ENCODE assay signal across 21 cellular contexts in the genomic region with DNA sequence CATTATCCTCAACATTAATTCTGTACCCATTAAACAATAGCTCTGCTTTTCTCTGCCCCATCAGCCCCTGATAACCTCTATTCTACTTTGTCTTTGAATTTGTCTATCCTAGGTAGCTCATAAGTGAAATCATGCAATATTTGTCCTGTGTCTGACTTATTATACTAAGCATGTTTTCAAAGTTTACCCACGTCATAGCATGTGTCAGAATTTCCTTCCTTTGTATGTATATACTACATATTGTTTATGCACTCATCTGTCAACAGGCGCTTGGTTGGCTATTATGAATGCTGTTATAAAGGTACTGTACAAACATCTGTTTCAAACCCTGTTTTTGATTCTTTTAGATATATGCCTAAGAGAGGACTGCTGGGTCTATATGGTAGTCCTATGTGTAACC. TPM values are rescaled to one million over a fixed set of nuclear protein-coding genes. Genes with fewer than 3 reads are reported as not detected.
"Had no signal": no experiment of that assay in that cellular context is flagged by ENCODE, and none has a peak within 500 bp of the region (broad histone marks: within the 10 kb centered on the region; RNA-seq: fewer than 3 reads in every experiment).

No MANE protein-coding gene starts in this region.

- DNase-seq: activated CD4-positive, alpha-beta T cell treated with anti-CD3 and anti-CD28 coated beads, Interleukin-2, amount 10 ng/mL, durations not matched to agents 7 days and 5 days; activated CD8-positive, alpha-beta memory T cell treated with anti-CD3 and anti-CD28 coated beads, Interleukin-2, amount 10 ng/mL, durations not matched to agents 7 days and 5 days; activated CD8-positive, alpha-beta T cell treated with anti-CD3 and anti-CD28 coated beads for 36 hours; activated naive CD4-positive, alpha-beta T cell treated with Interleukin-2 at 50 U/mL for 16 hours; activated T-cell treated with anti-CD3 and anti-CD28 coated beads for 4 hours; brain microvascular endothelial cell; endodermal cell; foreskin fibroblast; kidney glomerular epithelial cell; left lung; midbrain; ovary; psoas muscle; right cardiac atrium; stimulated activated CD4-positive, alpha-beta T cell treated with anti-CD3 and anti-CD28 coated beads, Interleukin-12 subunit alpha, Interleukin-12 subunit beta, amount 100 ng/mL, for 4 hours; stimulated activated CD4-positive, alpha-beta T cell treated with anti-CD3 and anti-CD28 coated beads, Interleukin-4, amount 100 ng/mL, for 4 hours; stimulated activated naive CD8-positive, alpha-beta T cell treated with anti-CD3 and anti-CD28 coated beads, Interleukin-15, amount 100 ng/mL, for 72 hours; tibial artery had no signal

- H3K27ac Mint-ChIP-seq: activated CD4-positive, alpha-beta T cell treated with anti-CD3 and anti-CD28 coated beads, Interleukin-2, amount 10 ng/mL, durations not matched to agents 7 days and 5 days; activated CD8-positive, alpha-beta memory T cell treated with anti-CD3 and anti-CD28 coated beads, Interleukin-2, amount 10 ng/mL, durations not matched to agents 7 days and 5 days; activated CD8-positive, alpha-beta T cell treated with anti-CD3 and anti-CD28 coated beads for 36 hours; endodermal cell; nephron; stimulated activated naive CD8-positive, alpha-beta T cell treated with anti-CD3 and anti-CD28 coated beads, Interleukin-15, amount 100 ng/mL, for 72 hours had no signal

- ATAC-seq: activated CD8-positive, alpha-beta memory T cell treated with anti-CD3 and anti-CD28 coated beads, Interleukin-2, amount 10 ng/mL, durations not matched to agents 7 days and 5 days; activated CD8-positive, alpha-beta T cell treated with anti-CD3 and anti-CD28 coated beads for 36 hours; left lung; psoas muscle; right cardiac atrium; stimulated activated naive CD8-positive, alpha-beta T cell treated with anti-CD3 and anti-CD28 coated beads, Interleukin-15, amount 100 ng/mL, for 72 hours had no signal

- H3K4me3 Mint-ChIP-seq: activated CD4-positive, alpha-beta T cell treated with anti-CD3 and anti-CD28 coated beads, Interleukin-2, amount 10 ng/mL, durations not matched to agents 7 days and 5 days; activated CD8-positive, alpha-beta memory T cell treated with anti-CD3 and anti-CD28 coated beads, Interleukin-2, amount 10 ng/mL, durations not matched to agents 7 days and 5 days; activated CD8-positive, alpha-beta T cell treated with anti-CD3 and anti-CD28 coated beads for 36 hours; central memory CD8-positive, alpha-beta T cell; endodermal cell; nephron; stimulated activated naive CD8-positive, alpha-beta T cell treated with anti-CD3 and anti-CD28 coated beads, Interleukin-15, amount 100 ng/mL, for 72 hours had no signal

- H3K4me1 Mint-ChIP-seq: nephron had no signal

- H3K9me3 Mint-ChIP-seq: activated CD4-positive, alpha-beta T cell treated with anti-CD3 and anti-CD28 coated beads, Interleukin-2, amount 10 ng/mL, durations not matched to agents 7 days and 5 days; activated CD8-positive, alpha-beta T cell treated with anti-CD3 and anti-CD28 coated beads for 36 hours; central memory CD8-positive, alpha-beta T cell; stimulated activated naive CD8-positive, alpha-beta T cell treated with anti-CD3 and anti-CD28 coated beads, Interleukin-15, amount 100 ng/mL, for 72 hours had no signal

- H3K27me3 Mint-ChIP-seq: activated CD4-positive, alpha-beta T cell treated with anti-CD3 and anti-CD28 coated beads, Interleukin-2, amount 10 ng/mL, durations not matched to agents 7 days and 5 days; activated CD8-positive, alpha-beta memory T cell treated with anti-CD3 and anti-CD28 coated beads, Interleukin-2, amount 10 ng/mL, durations not matched to agents 7 days and 5 days; activated CD8-positive, alpha-beta T cell treated with anti-CD3 and anti-CD28 coated beads for 36 hours; central memory CD8-positive, alpha-beta T cell; stimulated activated naive CD8-positive, alpha-beta T cell treated with anti-CD3 and anti-CD28 coated beads, Interleukin-15, amount 100 ng/mL, for 72 hours had no signal

RNA-seq across cellular contexts. Expression of gene PCLAF, which starts 43.5 kb away (rescaled TPM):
- total RNA-seq: ascending aorta had no signal
